In genomic region chr4:74812056-74812455, GRCh38 we compare ENCODE assay signal across 4 cellular contexts. TPM values are rescaled to one million over a fixed set of nuclear protein-coding genes. Genes with fewer than 3 reads are reported as not detected.
"Had no signal": no experiment of that assay in that cellular context is flagged by ENCODE, and none has a peak within 500 bp of the region (broad histone marks: within the 10 kb centered on the region; RNA-seq: fewer than 3 reads in every experiment).

No MANE protein-coding gene starts in this region.

RNA-seq across cellular contexts. Expression of gene BTC, which starts 17.7 kb away (rescaled TPM):
- polyA plus RNA-seq: HepG2, IgD-negative memory B cell, IMR-90, K562 had no signal
